11 cellular contexts compared by ENCODE assay signal in the genomic region with DNA sequence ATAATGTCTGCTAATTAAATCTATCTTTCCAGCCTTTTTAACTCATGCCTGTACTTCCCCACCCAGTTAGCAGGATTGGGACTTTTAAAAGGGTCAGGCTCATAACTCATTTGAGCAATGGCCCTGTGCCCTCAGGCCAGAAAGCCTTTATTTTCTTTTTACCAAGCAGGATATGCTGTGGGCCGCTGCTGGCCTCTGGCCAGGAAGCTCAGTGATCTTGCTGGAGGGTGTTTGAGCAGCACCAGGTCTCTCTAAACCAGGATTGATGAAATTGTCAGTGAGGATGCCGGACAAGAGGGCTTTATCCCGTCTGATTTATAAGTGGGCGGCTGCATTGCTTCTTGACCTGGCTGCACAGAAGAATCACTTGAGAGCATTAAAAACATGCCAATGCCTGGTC.
DNase-seq lines count a peak whose midpoint lies in the region; ATAC-seq and TF ChIP-seq lines count a peak whose summit lies in the region.
"Had no signal": no experiment of that assay in that cellular context is flagged by ENCODE, and none has a peak within 500 bp of the region (broad histone marks: within the 10 kb centered on the region; RNA-seq: fewer than 3 reads in every experiment).

No MANE protein-coding gene starts in this region.

- no peak overlapping the region for H3K27ac ChIP-seq in suprapubic skin

- 39% methylated on average over 4 of the region's 4 CpGs for WGBS in suprapubic skin

- no peaks in the 10 kb centered on the region for H3K27me3 ChIP-seq in suprapubic skin

- no peak for ATAC-seq in T-helper 17 cell

- H3K4me1 Mint-ChIP-seq in T-helper 17 cell = peaks cover 6% of the 10 kb centered on the region

- peaks cover 19% of the 10 kb centered on the region for H3K27me3 Mint-ChIP-seq in T-helper 17 cell

- DNase-seq in COR-L47 (lab: John Stamatoyannopoulos, UW) = peak; percentile 30
- peak; percentile 3 for DNase-seq in MV-4-11 (lab: John Stamatoyannopoulos, UW)
- peak; percentile 65 for DNase-seq in amniotic epithelial cell (ENCODE audit: low read depth)
- peak; percentile 65 to 69 for DNase-seq in lung microvascular endothelial cell (ENCODE audit: low read depth in 2 of 2)
- no peak for DNase-seq in T-helper 17 cell
- no peak for DNase-seq in AG08396 (ENCODE audit: low spot score)
- DNase-seq in NCI-H1436 treated with DMSO at 0.1 percent for 48 hours (lab: John Stamatoyannopoulos, UW) = no peak
- no peak for DNase-seq in suprapubic skin (ENCODE audit: low spot score in 2 of 2)
- DNase-seq: CD4-positive, alpha-beta memory T cell; NCI-H510A treated with DMSO at 0.1 percent for 48 hours had no signal

- peaks cover 39% of the 10 kb centered on the region for H3K4me1 ChIP-seq in suprapubic skin

- H3K9me3 ChIP-seq in T-helper 17 cell (ENCODE audit: control insufficient read depth, low read length, poor library complexity, severe bottlenecking) = no peaks in the 10 kb centered on the region
- no peaks in the 10 kb centered on the region for H3K9me3 ChIP-seq in suprapubic skin

- H3K4me3 Mint-ChIP-seq in T-helper 17 cell = no peak overlapping the region
- H3K4me3 Mint-ChIP-seq: brain; CD4-positive, alpha-beta memory T cell had no signal

- no peak for TF ChIP-seq CTCF in suprapubic skin (IDR thresholded peaks at IDR 0.05)

- H3K36me3 Mint-ChIP-seq in T-helper 17 cell (ENCODE audit: low read depth) = no peaks in the 10 kb centered on the region
- H3K36me3 Mint-ChIP-seq: brain; CD4-positive, alpha-beta memory T cell had no signal

- no peak overlapping the region for H3K4me3 ChIP-seq in suprapubic skin

- H3K36me3 ChIP-seq in suprapubic skin = peaks cover 9% of the 10 kb centered on the region

- no peak for TF ChIP-seq EP300 in suprapubic skin (IDR thresholded peaks at IDR 0.05)

- H3K27ac Mint-ChIP-seq in T-helper 17 cell = no peak overlapping the region
- H3K27ac Mint-ChIP-seq: CD4-positive, alpha-beta memory T cell had no signal

- no peak for TF ChIP-seq POLR2A in suprapubic skin (IDR thresholded peaks at IDR 0.05)

Comparison
In these comparisons a context has a peak if more than half of its experiments do, and no peak if none do; other contexts are left out.
1. DNase-seq: peak in COR-L47 (single experiment), MV-4-11 (single experiment), amniotic epithelial cell (single experiment) and lung microvascular endothelial cell (2 of 2); none in T-helper 17 cell (0 of 3), AG08396 (single experiment), NCI-H1436 treated with DMSO at 0.1 percent for 48 hours (single experiment) and suprapubic skin (0 of 2).